27 cellular contexts compared by ENCODE assay signal in genomic region chr7:37056256-37056655, GRCh38.
"Had no signal": no experiment of that assay in that cellular context is flagged by ENCODE, and none has a peak within 500 bp of the region (broad histone marks: within the 10 kb centered on the region; RNA-seq: fewer than 3 reads in every experiment).

No MANE protein-coding gene starts in this region.

- H3K9me3 Mint-ChIP-seq: natural killer cell treated with Interleukin-12 subunit alpha and Interleukin-12 subunit beta and Interleukin-15 and Interleukin-18, amount 100 ng/mL, for 72 hours; neural crest cell; stimulated activated effector memory CD8-positive, alpha-beta T cell treated with anti-CD3 and anti-CD28 coated beads, Interleukin-12 subunit alpha, Interleukin-12 subunit beta, amount 100 ng/mL, for 72 hours; stimulated activated naive CD8-positive, alpha-beta T cell treated with anti-CD3 and anti-CD28 coated beads, Interleukin-15, amount 100 ng/mL, for 72 hours; type B pancreatic cell had no signal

- H3K9me3 ChIP-seq: heart right ventricle, left ventricle myocardium inferior, mucosa of descending colon, pancreas, prostate gland, spleen, tibial nerve, uterus had no signal

- H3K4me1 Mint-ChIP-seq: stimulated activated effector memory CD8-positive, alpha-beta T cell treated with anti-CD3 and anti-CD28 coated beads, Interleukin-12 subunit alpha, Interleukin-12 subunit beta, amount 100 ng/mL, for 72 hours had no signal

- H3K27me3 ChIP-seq: heart right ventricle, hepatocyte, pancreas, spleen, tibial nerve, uterus had no signal

- H3K79me2 ChIP-seq: hepatocyte had no signal

- H2AFZ ChIP-seq: hepatocyte had no signal

- H3K27ac Mint-ChIP-seq: naive thymus-derived CD4-positive, alpha-beta T cell; natural killer cell treated with Interleukin-12 subunit alpha and Interleukin-12 subunit beta and Interleukin-15 and Interleukin-18, amount 100 ng/mL, for 72 hours; stimulated activated effector memory CD8-positive, alpha-beta T cell treated with anti-CD3 and anti-CD28 coated beads, Interleukin-12 subunit alpha, Interleukin-12 subunit beta, amount 100 ng/mL, for 72 hours; type B pancreatic cell had no signal

- H3K36me3 Mint-ChIP-seq: natural killer cell treated with Interleukin-12 subunit alpha and Interleukin-12 subunit beta and Interleukin-15 and Interleukin-18, amount 100 ng/mL, for 72 hours; stimulated activated effector memory CD8-positive, alpha-beta T cell treated with anti-CD3 and anti-CD28 coated beads, Interleukin-12 subunit alpha, Interleukin-12 subunit beta, amount 100 ng/mL, for 72 hours; type B pancreatic cell had no signal

- FAIRE-seq: pancreas had no signal

- ATAC-seq: heart right ventricle; mucosa of descending colon; naive thymus-derived CD4-positive, alpha-beta T cell; natural killer cell treated with Interleukin-12 subunit alpha and Interleukin-12 subunit beta and Interleukin-15 and Interleukin-18, amount 100 ng/mL, for 72 hours; pancreas; right cardiac atrium; sciatic nerve; stimulated activated effector memory CD8-positive, alpha-beta T cell treated with anti-CD3 and anti-CD28 coated beads, Interleukin-12 subunit alpha, Interleukin-12 subunit beta, amount 100 ng/mL, for 72 hours; stimulated activated naive CD8-positive, alpha-beta T cell treated with anti-CD3 and anti-CD28 coated beads, Interleukin-15, amount 100 ng/mL, for 72 hours had no signal

- H3K27ac ChIP-seq: heart right ventricle, hepatocyte, left ventricle myocardium inferior, pancreas, prostate gland, skin epidermis, spleen, tibial nerve, uterus had no signal

- H3K36me3 ChIP-seq: left ventricle myocardium inferior, pancreas, prostate gland, uterus had no signal

- DNase-seq: heart right ventricle; islet precursor cell; left ventricle myocardium inferior; midbrain; mucosa of descending colon; naive thymus-derived CD4-positive, alpha-beta T cell; nucleus accumbens; pancreas; posterior cingulate gyrus; retina; right cardiac atrium; spleen; stimulated activated CD4-positive, alpha-beta T cell treated with anti-CD3 and anti-CD28 coated beads, Interleukin-4, amount 100 ng/mL, for 24 hours; stimulated activated naive CD4-positive, alpha-beta T cell treated with Interleukin-2 at 50 U/mL for 16 hours; stimulated activated naive CD8-positive, alpha-beta T cell treated with anti-CD3 and anti-CD28 coated beads, Interleukin-15, amount 100 ng/mL, for 72 hours; substantia nigra; uterus had no signal

- H3K4me3 ChIP-seq: heart right ventricle, hepatocyte, left ventricle myocardium inferior, lung, mucosa of descending colon, pancreas, prostate gland, skin epidermis, spleen, tibial nerve, uterus had no signal

- H3K4me1 ChIP-seq: left ventricle myocardium inferior, pancreas, prostate gland, spleen, tibial nerve, uterus had no signal

- H3K4me3 Mint-ChIP-seq: naive thymus-derived CD4-positive, alpha-beta T cell; natural killer cell treated with Interleukin-12 subunit alpha and Interleukin-12 subunit beta and Interleukin-15 and Interleukin-18, amount 100 ng/mL, for 72 hours; neural crest cell; stimulated activated effector memory CD8-positive, alpha-beta T cell treated with anti-CD3 and anti-CD28 coated beads, Interleukin-12 subunit alpha, Interleukin-12 subunit beta, amount 100 ng/mL, for 72 hours; stimulated activated naive CD8-positive, alpha-beta T cell treated with anti-CD3 and anti-CD28 coated beads, Interleukin-15, amount 100 ng/mL, for 72 hours; type B pancreatic cell had no signal

- H3K4me2 ChIP-seq: hepatocyte had no signal

- H3K27me3 Mint-ChIP-seq: naive thymus-derived CD4-positive, alpha-beta T cell; natural killer cell treated with Interleukin-12 subunit alpha and Interleukin-12 subunit beta and Interleukin-15 and Interleukin-18, amount 100 ng/mL, for 72 hours; stimulated activated naive CD8-positive, alpha-beta T cell treated with anti-CD3 and anti-CD28 coated beads, Interleukin-15, amount 100 ng/mL, for 72 hours; type B pancreatic cell had no signal
